ENCODE assay signal across 15 cellular contexts in the genomic region with DNA sequence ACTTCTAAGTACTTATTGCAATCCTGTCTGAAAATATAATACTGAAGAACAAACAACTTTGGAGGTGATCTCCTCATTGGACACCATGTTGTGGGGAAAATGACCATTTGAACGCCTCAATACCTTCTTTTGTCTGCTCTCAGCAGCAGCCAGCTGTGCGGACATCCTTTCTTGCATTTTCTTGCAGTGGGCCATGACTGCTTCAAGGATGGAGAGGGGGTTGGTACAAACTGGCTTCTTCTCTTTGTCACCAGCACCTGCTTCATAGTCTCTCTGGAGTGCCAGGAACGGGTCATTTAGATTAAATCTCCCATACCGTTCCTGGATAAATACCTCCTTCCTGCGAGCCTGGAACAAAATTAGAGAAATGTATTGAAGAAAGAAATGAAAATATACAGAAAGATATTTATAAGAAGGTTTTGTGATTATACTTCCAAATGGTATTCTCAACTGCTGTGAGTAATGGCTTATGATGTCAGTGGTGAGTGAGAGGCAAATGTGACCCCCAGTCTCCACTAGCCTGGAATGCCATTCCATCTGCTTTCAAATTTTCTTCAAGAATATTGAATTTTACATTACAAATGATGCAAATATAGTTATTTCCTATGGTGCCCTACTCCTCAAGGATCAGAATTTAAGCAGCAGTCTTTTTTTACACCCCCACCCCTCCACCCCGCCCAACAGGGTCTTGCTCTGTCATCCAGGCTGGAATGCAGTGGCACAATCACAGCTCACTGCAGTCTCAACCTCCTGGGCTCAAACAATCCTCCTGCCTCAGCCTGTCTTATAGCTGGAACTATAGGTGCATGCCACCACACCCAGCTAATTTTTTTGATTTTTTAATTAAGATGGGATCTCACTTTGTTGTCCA.
A peak's percentile ranks its signal among the peaks of the same experiment; 100 is the strongest.
DNase-seq lines count a peak whose midpoint lies in the region; TF ChIP-seq lines count a peak whose summit lies in the region.
"Had no signal": no experiment of that assay in that cellular context is flagged by ENCODE, and none has a peak within 500 bp of the region (broad histone marks: within the 10 kb centered on the region; RNA-seq: fewer than 3 reads in every experiment).

No MANE protein-coding gene starts in this region.

- H4K20me1 ChIP-seq in OCI-LY7 (ENCODE audit: insufficient read depth, low read length) = no peaks in the 10 kb centered on the region

- H3K4ac ChIP-seq in trophoblast cell (ENCODE audit: low read depth, low read length) = no peak overlapping the region

- H4K8ac ChIP-seq in trophoblast cell (ENCODE audit: low read depth, low read length) = no peak overlapping the region

- no peak overlapping the region for H2BK5ac ChIP-seq in trophoblast cell (ENCODE audit: low read depth, low read length, poor library complexity)

- H3K23ac ChIP-seq in trophoblast cell (ENCODE audit: low read length) = no peak overlapping the region

- H3K36me3 ChIP-seq in SK-N-MC (ENCODE audit: insufficient read depth, low read length) (peaks cover 3% of the 10 kb centered on the region; the same call in 1 of the 2 replicates), trophoblast cell (ENCODE audit: control insufficient read depth in 1 of 2, insufficient read depth in 2 of 2, low read length in 2 of 2) (peaks cover 0 to 2% of the 10 kb centered on the region in 2 experiments), OCI-LY7 (ENCODE audit: insufficient read depth, low read length) (no peaks in the 10 kb centered on the region)
- H3K36me3 ChIP-seq: left lung had no signal

- H2AFZ ChIP-seq in trophoblast cell (ENCODE audit: insufficient read depth, low read length, poor library complexity) (no peak overlapping the region), OCI-LY7 (ENCODE audit: low read length) (no peak overlapping the region)

- no peaks in the 10 kb centered on the region for H3K9me2 ChIP-seq in OCI-LY7 (ENCODE audit: insufficient read depth, low read length)

- H3K79me2 ChIP-seq in trophoblast cell (ENCODE audit: control insufficient read depth, insufficient read depth, low read length, poor library complexity) (no peaks in the 10 kb centered on the region), OCI-LY7 (ENCODE audit: insufficient read depth, low read depth, low read length) (no peaks in the 10 kb centered on the region)

- intact Hi-C loops in OCI-LY7 (cut with micrococcal nuclease; ENCODE audit: unreplicated experiment) = no loop called here

- H3K9ac ChIP-seq in SK-N-MC (ENCODE audit: insufficient read length) = no peak overlapping the region
- no peak overlapping the region for H3K9ac ChIP-seq in trophoblast cell (ENCODE audit: low read length)

- H3K9me3 ChIP-seq in SK-N-MC (ENCODE audit: low read depth, low read length) (no peaks in the 10 kb centered on the region), trophoblast cell (ENCODE audit: insufficient read depth, low read depth, low read length) (no peaks in the 10 kb centered on the region), OCI-LY7 (ENCODE audit: low read length) (no peaks in the 10 kb centered on the region)
- H3K9me3 ChIP-seq: left lung had no signal

- H3K79me1 ChIP-seq in trophoblast cell (ENCODE audit: low read length) = no peaks in the 10 kb centered on the region

- H3K14ac ChIP-seq in trophoblast cell (ENCODE audit: low read length) = no peak overlapping the region

- H3K4me2 ChIP-seq in trophoblast cell (ENCODE audit: low read length) (no peak overlapping the region), OCI-LY7 (ENCODE audit: low read length) (no peak overlapping the region)

- POLR2A ChIA-PET in OCI-LY7 (lab: Charles Lee) = interaction anchor here (0.6 kb wide), 1 partner anchor 63 kb away, joined by 3 read pairs; no protein-coding TSS in a partner anchor

- H4K91ac ChIP-seq in trophoblast cell (ENCODE audit: low read depth, low read length) = no peak overlapping the region

- H3K27ac ChIP-seq in SK-N-MC (peak overlapping the region; percentile 10), trophoblast cell (ENCODE audit: low read depth, low read length) (peak overlapping the region; percentile 53), OCI-LY7 (ENCODE audit: low read depth, low read length, poor library complexity, severe bottlenecking) (no peak overlapping the region)
- H3K27ac ChIP-seq: C4-2B, left lung had no signal

- peak overlapping the region; percentile 7 for H2BK12ac ChIP-seq in trophoblast cell (ENCODE audit: low read length)

- no peak overlapping the region for H2BK120ac ChIP-seq in trophoblast cell (ENCODE audit: insufficient read depth, low read length, poor library complexity)

- no peaks in the 10 kb centered on the region for H3K27me3 ChIP-seq in trophoblast cell (ENCODE audit: insufficient read depth, low read length)
- H3K27me3 ChIP-seq: left lung had no signal

- H3K4me3 ChIP-seq in SK-N-MC (no peak overlapping the region), fibroblast of the aortic adventitia (ENCODE audit: low read depth, low read length) (no peak overlapping the region), trophoblast cell (ENCODE audit: low read depth, low read length) (no peak overlapping the region), OCI-LY7 (ENCODE audit: low read depth, low read length, poor library complexity, severe bottlenecking) (no peak overlapping the region)
- H3K4me3 ChIP-seq: GM12878, left lung had no signal

- no peak overlapping the region for H4K12ac ChIP-seq in trophoblast cell (ENCODE audit: low read depth, low read length)

- CTCF ChIA-PET in OCI-LY7 (lab: Charles Lee; ENCODE audit: unreplicated experiment) = no interaction called here

- WGBS in trophoblast cell (ENCODE audit: extremely low coverage, insufficient coverage, insufficient read length) = no CpG with 5 or more reads among the region's 6 CpGs

- TF ChIP-seq CTCF in fibroblast of the aortic adventitia (IDR thresholded peaks at IDR 0.05; ENCODE audit: insufficient read depth, low read length) = no peak
- no peak for TF ChIP-seq CTCF in OCI-LY7 (conservative IDR thresholded peaks at IDR 0.05; ENCODE audit: low read length)

- H2AK5ac ChIP-seq in trophoblast cell (ENCODE audit: low read length) = no peak overlapping the region

- DNase-seq in HCEC 1CT (peak; percentile 74), SK-N-MC (ENCODE audit: low read depth, low spot score) (no peak), fibroblast of the aortic adventitia (ENCODE audit: low read depth) (peak; percentile 44), trophoblast cell (peak in 1 of 2 donors; percentile 27), OCI-LY7 (ENCODE audit: low spot score) (no peak), mucosa of gallbladder (ENCODE audit: low spot score) (no peak)
- DNase-seq in activated CD4-positive, CD25-positive, alpha-beta regulatory T cell treated with anti-CD3 and anti-CD28 coated beads, Interleukin-2, amount 50 U/mL, for 72 hours = no peak
- DNase-seq: activated CD4-positive, alpha-beta T cell treated with anti-CD3 and anti-CD28 coated beads for 1 hour; activated naive CD4-positive, alpha-beta T cell treated with anti-CD3 and anti-CD28 coated beads, Interleukin-2, amount 50 U/mL, for 16 hours; central memory CD4-positive, alpha-beta T cell; KBM-7; left lung; NCI-H524 had no signal

- no peak overlapping the region for H3K18ac ChIP-seq in trophoblast cell (ENCODE audit: low read length)

- peaks cover 3 to 6% of the 10 kb centered on the region in 2 experiments for H3K4me1 ChIP-seq in trophoblast cell (ENCODE audit: control insufficient read depth in 1 of 2, insufficient read depth in 2 of 2, low read length in 2 of 2)
- H3K4me1 ChIP-seq in OCI-LY7 (ENCODE audit: insufficient read depth, low read length, poor library complexity, severe bottlenecking) = no peaks in the 10 kb centered on the region
- H3K4me1 ChIP-seq: left lung had no signal

- no TSS peak for BruUV-seq in OCI-LY7 (replicated peaks; lab: Mats Ljungman, UMichigan)

Comparison
In these comparisons a context has a peak if more than half of its experiments do, and no peak if none do; other contexts are left out.
1. DNase-seq: peak in HCEC 1CT (single experiment) and fibroblast of the aortic adventitia (single experiment); none in SK-N-MC (single experiment), OCI-LY7 (single experiment), mucosa of gallbladder (single experiment) and activated CD4-positive, CD25-positive, alpha-beta regulatory T cell treated with anti-CD3 and anti-CD28 coated beads, Interleukin-2, amount 50 U/mL, for 72 hours (single experiment).